ENCODE assay signal across 26 cellular contexts in the genomic region with DNA sequence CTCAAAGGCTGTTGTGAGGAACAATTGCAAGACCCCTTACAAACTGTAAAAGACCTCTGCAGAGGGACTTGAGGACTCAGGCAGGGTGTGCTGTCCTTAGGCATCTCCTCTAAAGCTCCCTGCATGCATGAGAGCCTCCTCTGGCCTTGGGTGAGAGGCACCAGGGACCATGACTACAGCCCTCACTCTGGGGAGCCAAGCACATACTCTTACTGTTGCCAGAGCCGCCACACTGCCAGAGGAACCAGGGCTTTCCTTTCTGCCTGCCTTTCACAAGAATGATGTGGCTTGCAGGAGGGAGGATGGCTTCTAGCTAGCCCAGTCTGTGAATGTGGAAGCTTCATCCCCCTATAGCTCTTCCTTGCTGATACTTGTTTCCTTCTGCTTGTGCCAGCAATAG. TPM values are rescaled to one million over a fixed set of nuclear protein-coding genes. Genes with fewer than 3 reads are reported as not detected.
"Had no signal": no experiment of that assay in that cellular context is flagged by ENCODE, and none has a peak within 500 bp of the region (broad histone marks: within the 10 kb centered on the region; RNA-seq: fewer than 3 reads in every experiment).

No MANE protein-coding gene starts in this region.

- H3K4me1 ChIP-seq: Peyer's patch had no signal

- H3K9me3 ChIP-seq: Peyer's patch, SJCRH30 had no signal

- ATAC-seq: Right ventricle myocardium inferior, SK-N-SH treated with all-trans-retinoic acid at 6 μM for 48 hours had no signal

- H3K4me3 ChIP-seq: PC-9, Peyer's patch, SJCRH30 had no signal

- H3K27ac ChIP-seq: PC-9, Peyer's patch, SJCRH30 had no signal

- DNase-seq: KBM-7; MV-4-11; NCI-H1048; NCI-H1105; NCI-H1417; NCI-H1436 treated with DMSO at 0.1 percent for 48 hours; NCI-H1694; NCI-H187 treated with DMSO at 0.1 percent for 48 hours; NCI-H2029 treated with DMSO at 0.1 percent for 48 hours; NCI-H2171; NCI-H226; NCI-H446; NCI-H510A; NCI-H524 treated with DMSO at 0.1 percent for 48 hours; NCI-H774; NK-92 treated with Interleukin-12 subunit alpha and Interleukin-12 subunit beta, amount 100 ng/mL, for 24 hours; OCI-M1; PC-9; Peyer's patch; SHP77 treated with DMSO at 0.1 percent for 48 hours; SJCRH30 had no signal

- H2AFZ ChIP-seq: PC-9 had no signal

- H3K4me2 ChIP-seq: PC-9 had no signal

- H3K36me3 ChIP-seq: Peyer's patch, SJCRH30 had no signal

- H3K27me3 ChIP-seq: Peyer's patch, SJCRH30 had no signal

RNA-seq across cellular contexts. Expression of a gene that starts 5.9 kb away (rescaled TPM):
- total RNA-seq: HT-29, MCF 10A, PC-9, Right ventricle myocardium inferior, RPMI7951 had no signal
